Comparison of ENCODE assay signal across 2 cellular contexts in genomic region chr13:31166591-31166990, GRCh38.
TF ChIP-seq lines count a peak whose summit lies in the region.

No MANE protein-coding gene starts in this region.

TF ChIP-seq in HEK293, 187 proteins besides CTCF, POLR2A, EP300 and RAD21 (continued from another document):
- peak; percentile 37; the same call in 1 of the 2 replicates for TF ChIP-seq ZNF335 (tag by site-specific recombination; conservative IDR thresholded peaks at IDR 0.05)
- no peak for TF ChIP-seq SP7 (tag by site-specific recombination; IDR thresholded peaks at IDR 0.05)

TF ChIP-seq in GM23338, 12 proteins besides CTCF, POLR2A, EP300 and RAD21 (continued from another document):
- TF ChIP-seq ZNF462 (CRISPR knock-in tag; IDR thresholded peaks at IDR 0.05) (no peak), ZNF114 (CRISPR knock-in tag; IDR thresholded peaks at IDR 0.05) (no peak), EZH2 (IDR thresholded peaks at IDR 0.05; ENCODE audit: low read depth, unreplicated experiment) (no peak), POLR2AphosphoS5 (IDR thresholded peaks at IDR 0.05; ENCODE audit: low read depth) (no peak)
